10 cellular contexts compared by ENCODE assay signal in the genomic region with DNA sequence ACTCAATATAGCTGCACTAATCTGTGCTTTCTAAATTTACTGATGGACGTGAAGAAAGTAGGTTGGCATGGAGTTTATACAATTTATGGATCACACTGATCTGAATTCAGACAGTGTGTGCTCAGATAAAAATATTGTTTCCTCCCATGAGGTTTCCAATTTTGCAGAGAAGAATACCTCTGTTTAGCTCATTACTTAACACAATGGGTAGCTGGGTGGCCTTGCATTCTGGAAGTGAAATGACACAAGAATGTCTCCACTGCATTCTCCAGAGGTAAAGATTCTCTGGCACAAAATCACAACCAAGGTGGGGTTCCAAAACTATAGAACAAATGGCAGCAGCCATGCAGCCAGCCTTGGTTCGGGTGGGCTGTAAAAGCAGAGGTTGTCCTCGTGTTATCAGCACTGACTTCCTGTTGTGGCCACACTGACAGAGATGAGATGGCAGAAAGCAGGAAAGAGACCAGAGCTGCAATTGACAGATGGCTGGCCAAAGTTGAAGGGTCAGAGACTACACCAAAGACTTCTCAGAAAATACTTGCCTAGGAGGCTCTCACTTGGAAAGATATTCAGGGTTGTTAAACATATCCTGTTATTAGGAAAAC. TPM values are rescaled to one million over a fixed set of nuclear protein-coding genes. Genes with fewer than 3 reads are reported as not detected.
DNase-seq lines count a peak whose midpoint lies in the region; ATAC-seq and TF ChIP-seq lines count a peak whose summit lies in the region.
"Had no signal": no experiment of that assay in that cellular context is flagged by ENCODE, and none has a peak within 500 bp of the region (broad histone marks: within the 10 kb centered on the region; RNA-seq: fewer than 3 reads in every experiment).

No MANE protein-coding gene starts in this region.

- H3K27ac ChIP-seq in mesodermal cell (ENCODE audit: low read depth, low read length, severe bottlenecking) (peak overlapping the region; percentile 48), ovary (no peak overlapping the region), smooth muscle cell (ENCODE audit: low read depth) (no peak overlapping the region)

- peak overlapping the region; percentile 32 for H3K4me3 ChIP-seq in Loucy (ENCODE audit: low read length, poor library complexity, severe bottlenecking)
- no peak overlapping the region for H3K4me3 ChIP-seq in mesodermal cell (ENCODE audit: extremely low read depth, insufficient read depth, low read length, poor library complexity, severe bottlenecking)
- H3K4me3 ChIP-seq in ovary = no peak overlapping the region
- no peak overlapping the region for H3K4me3 ChIP-seq in smooth muscle cell

- peak overlapping the region; percentile 63; the same call in 1 of the 2 replicates for H2AFZ ChIP-seq in Loucy (ENCODE audit: low read length)
- no peak overlapping the region for H2AFZ ChIP-seq in smooth muscle cell (ENCODE audit: low read depth)

- ATAC-seq in GM18907 (IDR thresholded peaks at IDR 0.05; ENCODE audit: unreplicated experiment) = peak; percentile 95
- ATAC-seq in HG02610 (IDR thresholded peaks at IDR 0.05; ENCODE audit: unreplicated experiment) = peak; percentile 68

- no peak for TF ChIP-seq CTCF in Loucy (conservative IDR thresholded peaks at IDR 0.05; ENCODE audit: low read length)
- no peak for TF ChIP-seq CTCF in ovary (IDR thresholded peaks at IDR 0.05)
- no peak for TF ChIP-seq CTCF in smooth muscle cell (IDR thresholded peaks at IDR 0.05; ENCODE audit: borderline replicate concordance, insufficient read depth, poor library complexity, severe bottlenecking)

- H3K4me2 ChIP-seq in Loucy (ENCODE audit: low read depth, low read length, poor library complexity, severe bottlenecking) = peak overlapping the region; percentile 53
- H3K4me2 ChIP-seq in smooth muscle cell = no peak overlapping the region

- intact Hi-C loops in ovary (cut with DNase I) = no loop called here

- no peaks in the 10 kb centered on the region for H3F3A ChIP-seq in Loucy (ENCODE audit: low read depth)
- no peaks in the 10 kb centered on the region for H3F3A ChIP-seq in smooth muscle cell (ENCODE audit: low read depth)

- H3K9ac ChIP-seq in Loucy (ENCODE audit: low read depth, low read length, poor library complexity, severe bottlenecking) (no peak overlapping the region), smooth muscle cell (ENCODE audit: low read depth) (no peak overlapping the region)

- no peaks in the 10 kb centered on the region for H4K20me1 ChIP-seq in Loucy (ENCODE audit: insufficient read depth, low read length, poor library complexity, severe bottlenecking)
- H4K20me1 ChIP-seq in smooth muscle cell (ENCODE audit: low read depth) = no peaks in the 10 kb centered on the region

- DNase-seq in mesenteric fat pad (ENCODE audit: low spot score) = no peak
- DNase-seq in ovary = no peak
- no peak for DNase-seq in stimulated activated CD4-positive, alpha-beta T cell treated with anti-CD3 and anti-CD28 coated beads, Interleukin-12 subunit alpha, Interleukin-12 subunit beta, amount 100 ng/mL, for 4 hours
- no peak for DNase-seq in smooth muscle cell (lab: John Stamatoyannopoulos, UW; ENCODE audit: unreplicated experiment)
- DNase-seq: cortex of kidney, NCI-H2081 treated with DMSO at 0.1 percent for 48 hours had no signal

- no peaks in the 10 kb centered on the region for H3K36me3 ChIP-seq in Loucy (ENCODE audit: insufficient read depth, low read length)
- H3K36me3 ChIP-seq in mesodermal cell (ENCODE audit: control insufficient read depth, insufficient read depth, low read length) = no peaks in the 10 kb centered on the region
- no peaks in the 10 kb centered on the region for H3K36me3 ChIP-seq in ovary
- no peaks in the 10 kb centered on the region for H3K36me3 ChIP-seq in smooth muscle cell (ENCODE audit: low read depth)

- no peak for TF ChIP-seq EP300 in ovary (IDR thresholded peaks at IDR 0.05)

- H3K27me3 ChIP-seq in Loucy (ENCODE audit: insufficient read depth, low read length, poor library complexity, severe bottlenecking) = no peaks in the 10 kb centered on the region
- no peaks in the 10 kb centered on the region for H3K27me3 ChIP-seq in ovary
- H3K27me3 ChIP-seq in smooth muscle cell (ENCODE audit: low read depth) = no peaks in the 10 kb centered on the region

- H3K9me3 ChIP-seq in Loucy (ENCODE audit: insufficient read depth, low read depth, low read length) = no peaks in the 10 kb centered on the region
- H3K9me3 ChIP-seq in mesodermal cell (ENCODE audit: control insufficient read depth, low read length) = no peaks in the 10 kb centered on the region
- no peaks in the 10 kb centered on the region for H3K9me3 ChIP-seq in ovary
- no peaks in the 10 kb centered on the region for H3K9me3 ChIP-seq in smooth muscle cell (replicated peaks; ENCODE audit: low read depth)

- H3K79me2 ChIP-seq in Loucy (ENCODE audit: insufficient read depth, low read length) = no peaks in the 10 kb centered on the region
- no peaks in the 10 kb centered on the region for H3K79me2 ChIP-seq in smooth muscle cell (ENCODE audit: low read depth)

- 38 to 61% methylated on average over 1 to 3 of the region's 3 CpGs for WGBS in mesodermal cell (ENCODE audit: insufficient coverage in 2 of 2), 2 experiments
- WGBS in ovary, 3 donors = 36 to 46% (median 43%) methylated on average over 3 of the region's 3 CpGs
- WGBS in smooth muscle cell (ENCODE audit: low lambda C conversion rate) = 56% methylated on average over 3 of the region's 3 CpGs

- H3K4me1 ChIP-seq in Loucy (ENCODE audit: insufficient read depth, low read length, poor library complexity, severe bottlenecking) (peaks cover 25% of the 10 kb centered on the region), mesodermal cell (ENCODE audit: control insufficient read depth, insufficient read depth, low read length, poor library complexity, severe bottlenecking) (peaks cover 7% of the 10 kb centered on the region), ovary (ENCODE audit: insufficient read depth) (peaks cover 1% of the 10 kb centered on the region), smooth muscle cell (ENCODE audit: low read depth) (no peaks in the 10 kb centered on the region)

- no peaks in the 10 kb centered on the region for H3K9me2 ChIP-seq in Loucy (replicated peaks; ENCODE audit: low read depth, low read length)

- TF ChIP-seq POLR2A in ovary (IDR thresholded peaks at IDR 0.05) = no peak

RNA-seq across cellular contexts. Expression of gene HDAC2, which starts 50.2 kb away (rescaled TPM):
- polyA plus RNA-seq in mesodermal cell (2013, experiment 1 of 2) = 329 TPM
- 365 TPM for polyA plus RNA-seq in mesodermal cell (2013, experiment 2 of 2)
- 54.1 TPM for total RNA-seq in mesenteric fat pad
- 10 to 100 TPM; 58.7 to 90.6 (median 80.3) TPM for total RNA-seq in ovary
- polyA plus RNA-seq in ovary = 100 to 1,000 TPM in 1 of 2 donors, 10 to 100 TPM in 1; 76.9 to 100 TPM
- 192 and 228 TPM in 2 replicates for total RNA-seq in smooth muscle cell
- polyA plus RNA-seq in smooth muscle cell = 198 and 199 TPM in 2 replicates
